In the genomic region with DNA sequence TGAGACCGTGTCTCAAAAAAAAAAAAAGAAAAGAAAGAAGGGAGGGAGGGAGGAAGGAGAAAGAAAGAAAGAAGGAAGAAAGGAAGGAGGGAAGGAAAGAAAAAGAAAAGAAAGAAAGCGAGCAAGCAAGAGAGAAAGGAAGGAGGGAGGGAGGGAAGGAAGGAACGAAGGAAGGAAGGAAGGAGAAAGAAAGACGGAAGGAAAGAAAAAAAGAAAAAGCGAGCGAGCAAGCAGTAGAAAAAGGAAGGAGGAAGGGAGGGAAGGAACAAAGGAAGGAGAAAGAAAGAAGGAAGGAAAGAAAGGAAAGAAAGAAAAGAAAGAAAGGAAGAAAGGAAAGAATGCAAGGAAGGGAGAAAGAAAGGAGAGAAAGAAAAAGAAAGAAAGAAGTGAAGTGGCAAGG, we compare ENCODE assay signal across 6 cellular contexts.
"Had no signal": no experiment of that assay in that cellular context is flagged by ENCODE, and none has a peak within 500 bp of the region (broad histone marks: within the 10 kb centered on the region; RNA-seq: fewer than 3 reads in every experiment).

No MANE protein-coding gene starts in this region.

- DNase-seq: IMR-90, KBM-7, KG1 had no signal

- H3K9ac ChIP-seq: KMS-11 had no signal

- H3K27ac ChIP-seq: HL-60, KMS-11 had no signal

- FAIRE-seq: HTR-8/SVneo had no signal

- H3K4me2 ChIP-seq: KMS-11 had no signal
